In genomic region chr19:47022140-47022536, GRCh38 we compare ENCODE assay signal across 1 cellular context.
TF ChIP-seq lines count a peak whose summit lies in the region.

No MANE protein-coding gene starts in this region.

TF ChIP-seq in HepG2, 621 proteins besides CTCF, POLR2A, EP300 and RAD21 (continued from another document):
- TF ChIP-seq U2AF2 (IDR thresholded peaks at IDR 0.05; ENCODE audit: low read depth, low read length) (no peak), ZNF446 (CRISPR knock-in tag; IDR thresholded peaks at IDR 0.05) (no peak), THRA (CRISPR knock-in tag; IDR thresholded peaks at IDR 0.05; ENCODE audit: borderline replicate concordance) (no peak), ZNF768 (CRISPR knock-in tag; IDR thresholded peaks at IDR 0.05) (peak; percentile 53; the same call in 1 of the 2 replicates), KDM2A (CRISPR knock-in tag; IDR thresholded peaks at IDR 0.05; ENCODE audit: borderline replicate concordance, low read depth) (no peak)
